ENCODE assay signal across 22 cellular contexts in the genomic region with DNA sequence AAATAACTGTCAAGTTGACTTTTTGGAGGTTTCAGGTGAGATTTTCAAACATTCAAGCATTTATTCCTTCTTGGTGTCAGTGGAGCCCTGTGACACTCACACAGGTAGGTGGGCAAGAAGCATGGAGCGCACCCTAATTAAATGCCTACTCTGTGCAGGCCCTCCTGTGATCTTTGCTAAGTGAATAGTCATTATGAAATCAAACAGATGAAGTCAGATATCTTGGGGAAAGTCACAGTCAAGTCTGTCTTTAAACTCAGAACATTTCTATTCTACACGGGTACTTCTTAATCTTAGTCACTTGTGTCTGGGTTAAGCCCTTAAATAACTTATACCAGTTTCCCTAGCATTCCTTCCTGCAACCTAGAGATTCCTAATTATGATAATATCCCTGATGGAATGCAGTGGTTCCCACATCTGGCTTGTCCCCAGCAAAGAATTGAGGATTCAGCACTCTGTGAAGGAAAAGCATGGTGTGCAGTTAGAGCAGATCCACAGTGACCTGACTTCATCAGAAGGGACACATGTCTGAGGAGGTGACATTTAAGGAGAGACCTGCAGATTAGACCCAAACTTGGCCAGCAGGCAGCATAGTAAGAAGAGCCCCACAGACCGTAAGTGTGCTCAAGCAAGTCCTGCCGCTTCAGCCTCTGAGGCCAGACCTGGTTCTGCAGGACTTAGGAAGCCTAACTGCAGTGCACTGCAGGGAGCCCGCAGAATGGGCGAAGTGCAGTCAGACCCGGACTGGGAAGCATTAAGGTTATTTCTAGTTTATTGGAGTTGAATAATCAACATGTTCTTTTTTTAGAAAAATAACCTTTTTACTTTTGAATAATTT.
DNase-seq lines count a peak whose midpoint lies in the region; ATAC-seq and TF ChIP-seq lines count a peak whose summit lies in the region.
"Had no signal": no experiment of that assay in that cellular context is flagged by ENCODE, and none has a peak within 500 bp of the region (broad histone marks: within the 10 kb centered on the region; RNA-seq: fewer than 3 reads in every experiment).

No MANE protein-coding gene starts in this region.

- no peaks in the 10 kb centered on the region for H3K9me3 Mint-ChIP-seq in activated CD4-positive, alpha-beta T cell treated with anti-CD3 and anti-CD28 coated beads for 36 hours (ENCODE audit: low read depth)
- H3K9me3 Mint-ChIP-seq in activated CD4-positive, alpha-beta T cell treated with anti-CD3 and anti-CD28 coated beads, Interleukin-2, amount 10 ng/mL, durations not matched to agents 7 days and 5 days, result no peaks in the 10 kb centered on the region
- H3K9me3 Mint-ChIP-seq: activated naive CD4-positive, alpha-beta T cell treated with anti-CD3 and anti-CD28 coated beads, Interleukin-2, amount 50 U/mL, for 24 hours; natural killer cell had no signal

- peaks cover 12% of the 10 kb centered on the region for H3K4me1 Mint-ChIP-seq in activated CD4-positive, alpha-beta T cell treated with anti-CD3 and anti-CD28 coated beads for 36 hours
- no peaks in the 10 kb centered on the region for H3K4me1 Mint-ChIP-seq in activated CD4-positive, alpha-beta T cell treated with anti-CD3 and anti-CD28 coated beads, Interleukin-2, amount 10 ng/mL, durations not matched to agents 7 days and 5 days
- H3K4me1 Mint-ChIP-seq: activated naive CD4-positive, alpha-beta T cell treated with anti-CD3 and anti-CD28 coated beads, Interleukin-2, amount 50 U/mL, for 24 hours had no signal

- no peaks in the 10 kb centered on the region; the same call in none of the 2 replicates for H3K79me2 ChIP-seq in GM23248 (ENCODE audit: insufficient read depth)
- H3K79me2 ChIP-seq in parathyroid adenoma, result peaks cover 4% of the 10 kb centered on the region

- no peaks in the 10 kb centered on the region for H3F3A ChIP-seq in GM23248 (ENCODE audit: insufficient read depth)

- no peaks in the 10 kb centered on the region for H4K20me1 ChIP-seq in GM23248 (ENCODE audit: insufficient read depth)

- H3K9me2 ChIP-seq in GM23248 (ENCODE audit: insufficient read depth), result no peaks in the 10 kb centered on the region

- H3K27ac ChIP-seq in GM23248 (peak overlapping the region; percentile 28; the same call in 1 of the 2 replicates), parathyroid adenoma (peak overlapping the region; percentile 57)
- H3K27ac ChIP-seq: C4-2B, epithelial cell of prostate, RWPE1, sigmoid colon, upper lobe of right lung had no signal

- H3K27me3 ChIP-seq in GM23248 (replicated peaks; ENCODE audit: insufficient read depth), result no peaks in the 10 kb centered on the region
- H3K27me3 ChIP-seq in parathyroid adenoma (ENCODE audit: control insufficient read depth, insufficient read depth, low read length), result no peaks in the 10 kb centered on the region
- H3K27me3 ChIP-seq: sigmoid colon, upper lobe of right lung had no signal

- no peak for DNase-seq in activated CD4-positive, alpha-beta T cell treated with anti-CD3 and anti-CD28 coated beads for 36 hours
- DNase-seq in activated CD4-positive, alpha-beta T cell treated with anti-CD3 and anti-CD28 coated beads, Interleukin-2, amount 10 ng/mL, durations not matched to agents 7 days and 5 days, result no peak
- peak; percentile 52 for DNase-seq in GM23248
- DNase-seq in astrocyte of the spinal cord (ENCODE audit: low read depth, low spot score), result peak; percentile 20
- DNase-seq in stimulated activated naive CD4-positive, alpha-beta T cell (lab: John Stamatoyannopoulos, UW), result no peak
- DNase-seq in iPS-NIHi7 (ENCODE audit: extremely low spot score), result no peak
- DNase-seq: 8988T; activated CD4-positive, alpha-beta T cell treated with anti-CD3 and anti-CD28 coated beads for 48 hours; DMS 273 treated with DMSO at 0.1 percent for 48 hours; GF-D8; natural killer cell; NCI-H1694; NK-92 treated with Interleukin-12 subunit alpha and Interleukin-12 subunit beta, amount 100 ng/mL, for 24 hours; sigmoid colon; stimulated activated naive CD8-positive, alpha-beta T cell treated with anti-CD3 and anti-CD28 coated beads, Interleukin-15, Interleukin-2, amounts not matched to agents 100 U/mL and 50 U/mL, for 24 hours; upper lobe of right lung had no signal

- CTCF ChIA-PET in activated CD4-positive, alpha-beta T cell treated with anti-CD3 and anti-CD28 coated beads for 36 hours (lab: Charles Lee), result interaction anchor here (2.2 kb wide), 1 partner anchor 15 kb away, joined by 8 read pairs; no protein-coding TSS in a partner anchor
- CTCF ChIA-PET in activated CD4-positive, alpha-beta T cell treated with anti-CD3 and anti-CD28 coated beads, Interleukin-2, amount 10 ng/mL, durations not matched to agents 7 days and 5 days (lab: Charles Lee), result interaction anchor here (0.9 kb wide), 1 partner anchor 43 kb away, joined by 3 read pairs; no protein-coding TSS in a partner anchor

- peak overlapping the region; percentile 23 for H3K27ac Mint-ChIP-seq in activated CD4-positive, alpha-beta T cell treated with anti-CD3 and anti-CD28 coated beads for 36 hours
- no peak overlapping the region for H3K27ac Mint-ChIP-seq in activated CD4-positive, alpha-beta T cell treated with anti-CD3 and anti-CD28 coated beads, Interleukin-2, amount 10 ng/mL, durations not matched to agents 7 days and 5 days

- H3K4me3 ChIP-seq in GM23248 (no peak overlapping the region), astrocyte of the spinal cord (ENCODE audit: low read depth, low read length) (no peak overlapping the region), parathyroid adenoma (ENCODE audit: low read depth, low read length) (no peak overlapping the region)
- H3K4me3 ChIP-seq: sigmoid colon, upper lobe of right lung had no signal

- H3K36me3 Mint-ChIP-seq in activated CD4-positive, alpha-beta T cell treated with anti-CD3 and anti-CD28 coated beads for 36 hours (ENCODE audit: low read depth), result peaks cover 77% of the 10 kb centered on the region
- peaks cover 80% of the 10 kb centered on the region for H3K36me3 Mint-ChIP-seq in activated CD4-positive, alpha-beta T cell treated with anti-CD3 and anti-CD28 coated beads, Interleukin-2, amount 10 ng/mL, durations not matched to agents 7 days and 5 days (ENCODE audit: low read depth)

- H3K4me1 ChIP-seq in GM23248 (ENCODE audit: insufficient read depth) (peaks cover 8% of the 10 kb centered on the region), parathyroid adenoma (peaks cover 9% of the 10 kb centered on the region)
- H3K4me1 ChIP-seq: sigmoid colon, upper lobe of right lung had no signal

- H2AFZ ChIP-seq in GM23248 (no peak overlapping the region), parathyroid adenoma (no peak overlapping the region)

- H3K9ac ChIP-seq in GM23248 (no peak overlapping the region), parathyroid adenoma (no peak overlapping the region)

- TF ChIP-seq CTCF in astrocyte of the spinal cord (IDR thresholded peaks at IDR 0.05; ENCODE audit: low read depth, low read length) (no peak), parathyroid adenoma (IDR thresholded peaks at IDR 0.05) (no peak)

- POLR2A ChIA-PET in activated CD4-positive, alpha-beta T cell treated with anti-CD3 and anti-CD28 coated beads for 36 hours (lab: Charles Lee), result no interaction called here
- POLR2A ChIA-PET in activated CD4-positive, alpha-beta T cell treated with anti-CD3 and anti-CD28 coated beads, Interleukin-2, amount 10 ng/mL, durations not matched to agents 7 days and 5 days (lab: Charles Lee), result no interaction called here

- intact Hi-C loops in activated CD4-positive, alpha-beta T cell treated with anti-CD3 and anti-CD28 coated beads for 36 hours (cut with DNase I, micrococcal nuclease), result no loop called here

- no peaks in the 10 kb centered on the region for H3K27me3 Mint-ChIP-seq in activated CD4-positive, alpha-beta T cell treated with anti-CD3 and anti-CD28 coated beads for 36 hours
- H3K27me3 Mint-ChIP-seq in activated CD4-positive, alpha-beta T cell treated with anti-CD3 and anti-CD28 coated beads, Interleukin-2, amount 10 ng/mL, durations not matched to agents 7 days and 5 days, result no peaks in the 10 kb centered on the region
- H3K27me3 Mint-ChIP-seq: activated naive CD4-positive, alpha-beta T cell treated with anti-CD3 and anti-CD28 coated beads, Interleukin-2, amount 50 U/mL, for 24 hours had no signal

- H3K9me3 ChIP-seq in GM23248 (ENCODE audit: low read depth) (no peaks in the 10 kb centered on the region), parathyroid adenoma (ENCODE audit: control insufficient read depth, low read length) (no peaks in the 10 kb centered on the region)
- H3K9me3 ChIP-seq: sigmoid colon, upper lobe of right lung had no signal

- H3K4me3 Mint-ChIP-seq in activated CD4-positive, alpha-beta T cell treated with anti-CD3 and anti-CD28 coated beads for 36 hours, result no peak overlapping the region
- H3K4me3 Mint-ChIP-seq in activated CD4-positive, alpha-beta T cell treated with anti-CD3 and anti-CD28 coated beads, Interleukin-2, amount 10 ng/mL, durations not matched to agents 7 days and 5 days, result no peak overlapping the region
- H3K4me3 Mint-ChIP-seq: activated naive CD4-positive, alpha-beta T cell treated with anti-CD3 and anti-CD28 coated beads, Interleukin-2, amount 50 U/mL, for 24 hours; natural killer cell had no signal

- H3K36me3 ChIP-seq in GM23248 (ENCODE audit: low read depth) (peaks cover 53% of the 10 kb centered on the region), parathyroid adenoma (ENCODE audit: control insufficient read depth, insufficient read depth, low read length) (no peaks in the 10 kb centered on the region)

- ATAC-seq in activated CD4-positive, alpha-beta T cell treated with anti-CD3 and anti-CD28 coated beads for 36 hours, result peak; percentile 87
- no peak for ATAC-seq in GM18907 (IDR thresholded peaks at IDR 0.05; ENCODE audit: unreplicated experiment)
- ATAC-seq: natural killer cell; stimulated activated naive CD8-positive, alpha-beta T cell treated with anti-CD3 and anti-CD28 coated beads, Interleukin-15, Interleukin-2, amounts not matched to agents 100 U/mL and 50 U/mL, for 24 hours; upper lobe of right lung had no signal

- 74 to 78% methylated on average over 7 of the region's 7 CpGs for WGBS in GM23248 (ENCODE audit: low coverage in 1 of 2, low lambda C conversion rate in 2 of 2, missing lambda C conversion rate in 2 of 2), 2 experiments

- in situ Hi-C loops in GM23248 (cut with MboI), result no loop called here
- in situ Hi-C loops in astrocyte of the spinal cord (cut with HindIII; ENCODE audit: low sequenced_read_pairs), result no loop called here

- H3K4me2 ChIP-seq in GM23248 (ENCODE audit: unreplicated experiment) (no peak overlapping the region), parathyroid adenoma (ENCODE audit: low read length) (no peak overlapping the region)

Comparison
In these comparisons a context has a peak if more than half of its experiments do, and no peak if none do; other contexts are left out.
1. DNase-seq: peak in GM23248 (single experiment) and astrocyte of the spinal cord (single experiment); none in activated CD4-positive, alpha-beta T cell treated with anti-CD3 and anti-CD28 coated beads for 36 hours (single experiment), activated CD4-positive, alpha-beta T cell treated with anti-CD3 and anti-CD28 coated beads, Interleukin-2, amount 10 ng/mL, durations not matched to agents 7 days and 5 days (single experiment), stimulated activated naive CD4-positive, alpha-beta T cell (0 of 6) and iPS-NIHi7 (single experiment).